ENCODE assay signal across 15 cellular contexts in the genomic region with DNA sequence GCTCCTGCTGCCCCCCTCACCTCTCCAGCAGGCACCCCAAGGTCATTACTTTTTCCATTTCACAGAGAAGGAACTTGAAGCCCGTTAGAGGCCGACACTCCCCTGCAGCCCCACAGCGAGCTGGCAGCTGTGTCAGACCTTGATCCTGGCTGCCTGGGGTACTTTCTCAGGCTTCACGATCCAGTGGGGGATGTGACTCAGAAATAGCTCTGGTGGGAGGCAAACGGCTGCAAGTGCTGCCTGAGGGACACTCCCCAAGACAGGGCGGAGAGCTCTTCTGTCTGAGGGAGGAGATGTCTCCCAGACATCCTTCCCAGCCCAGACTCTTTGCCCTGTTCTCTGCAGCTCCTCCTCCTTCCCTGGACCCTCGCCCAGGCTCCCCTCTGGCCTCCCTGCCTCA. TPM values are rescaled to one million over a fixed set of nuclear protein-coding genes. Genes with fewer than 3 reads are reported as not detected.
A peak's percentile ranks its signal among the peaks of the same experiment; 100 is the strongest.
DNase-seq lines count a peak whose midpoint lies in the region; TF ChIP-seq lines count a peak whose summit lies in the region.
"Had no signal": no experiment of that assay in that cellular context is flagged by ENCODE, and none has a peak within 500 bp of the region (broad histone marks: within the 10 kb centered on the region; RNA-seq: fewer than 3 reads in every experiment).

No MANE protein-coding gene starts in this region.

- CTCF ChIA-PET in activated CD4-positive, alpha-beta T cell treated with anti-CD3 and anti-CD28 coated beads, Interleukin-2, amount 10 ng/mL, durations not matched to agents 7 days and 5 days (lab: Charles Lee) = interaction anchor here (0.7 to 1.6 kb wide), 4 partner anchors 10 to 115 kb away, joined by 3 to 6 read pairs (median 3); no protein-coding TSS in a partner anchor

- H3K79me2 ChIP-seq in mesendoderm (ENCODE audit: control insufficient read depth, insufficient read depth, low read length) = no peaks in the 10 kb centered on the region

- H3K9me3 Mint-ChIP-seq in activated T-helper 1 cell treated with anti-CD3 and anti-CD28 coated beads, Interleukin-12 subunit alpha, Interleukin-12 subunit beta, Interleukin-2, Interleukin-4 antibody, amounts not matched to agents 30 ng/mL and 10 ng/mL and 1 ng/mL, durations not matched to agents 14 hours and 24 hours and 36 hours = peaks cover 10% of the 10 kb centered on the region
- peaks cover 2% of the 10 kb centered on the region for H3K9me3 Mint-ChIP-seq in activated CD4-positive, alpha-beta T cell treated with anti-CD3 and anti-CD28 coated beads, Interleukin-2, amount 10 ng/mL, durations not matched to agents 7 days and 5 days
- H3K9me3 Mint-ChIP-seq: neural crest cell had no signal

- TF ChIP-seq CTCF in AG10803 (conservative IDR thresholded peaks at IDR 0.05; ENCODE audit: low read length) = no peak
- TF ChIP-seq CTCF in brain microvascular endothelial cell (IDR thresholded peaks at IDR 0.05; ENCODE audit: low read depth, low read length, missing control alignments) = no peak

- H3K27me3 ChIP-seq in brain microvascular endothelial cell (replicated peaks) (no peaks in the 10 kb centered on the region), mesendoderm (ENCODE audit: insufficient read depth, low read length, poor library complexity) (no peaks in the 10 kb centered on the region)
- H3K27me3 ChIP-seq: BLaER1 treated with 17β-estradiol and CSF1 and Interleukin-3, amounts not matched to agents 10 nM and 100 nM; tibial artery had no signal

- H3K23ac ChIP-seq in mesendoderm (ENCODE audit: low read length) = no peak overlapping the region

- H3K27ac Mint-ChIP-seq in activated T-helper 1 cell treated with anti-CD3 and anti-CD28 coated beads, Interleukin-12 subunit alpha, Interleukin-12 subunit beta, Interleukin-2, Interleukin-4 antibody, amounts not matched to agents 30 ng/mL and 10 ng/mL and 1 ng/mL, durations not matched to agents 14 hours and 24 hours and 36 hours = no peak overlapping the region
- H3K27ac Mint-ChIP-seq in activated CD4-positive, alpha-beta T cell treated with anti-CD3 and anti-CD28 coated beads, Interleukin-2, amount 10 ng/mL, durations not matched to agents 7 days and 5 days = no peak overlapping the region

- in situ Hi-C loops in brain microvascular endothelial cell (cut with HindIII; ENCODE audit: low pct_ligation_motif_present, low sequenced_read_pairs) = no loop called here

- H4K5ac ChIP-seq in mesendoderm (ENCODE audit: low read length) = no peak overlapping the region

- H3K4me2 ChIP-seq in mesendoderm (ENCODE audit: low read length) = no peak overlapping the region
- H3K4me2 ChIP-seq: BLaER1 treated with 17β-estradiol and CSF1 and Interleukin-3, amounts not matched to agents 10 nM and 100 nM had no signal

- no peaks in the 10 kb centered on the region for H3K36me3 Mint-ChIP-seq in activated T-helper 1 cell treated with anti-CD3 and anti-CD28 coated beads, Interleukin-12 subunit alpha, Interleukin-12 subunit beta, Interleukin-2, Interleukin-4 antibody, amounts not matched to agents 30 ng/mL and 10 ng/mL and 1 ng/mL, durations not matched to agents 14 hours and 24 hours and 36 hours (ENCODE audit: low read depth)
- H3K36me3 Mint-ChIP-seq in activated CD4-positive, alpha-beta T cell treated with anti-CD3 and anti-CD28 coated beads, Interleukin-2, amount 10 ng/mL, durations not matched to agents 7 days and 5 days (ENCODE audit: low read depth) = peaks cover 7% of the 10 kb centered on the region

- no peak overlapping the region for H2BK120ac ChIP-seq in mesendoderm (ENCODE audit: low read depth, low read length)

- no peak overlapping the region for H2AK5ac ChIP-seq in mesendoderm (ENCODE audit: low read length)

- peak overlapping the region; percentile 51 for H3K27ac ChIP-seq in brain microvascular endothelial cell
- H3K27ac ChIP-seq in mesendoderm (ENCODE audit: low read depth, low read length) = no peak overlapping the region
- H3K27ac ChIP-seq: BLaER1 treated with 17β-estradiol and CSF1 and Interleukin-3, amounts not matched to agents 10 nM and 100 nM; tibial artery had no signal

- intact Hi-C loops in activated T-helper 1 cell treated with anti-CD3 and anti-CD28 coated beads, Interleukin-12 subunit alpha, Interleukin-12 subunit beta, Interleukin-2, Interleukin-4 antibody, amounts not matched to agents 30 ng/mL and 10 ng/mL and 1 ng/mL, durations not matched to agents 14 hours and 24 hours and 36 hours (cut with micrococcal nuclease) = no loop called here

- H3K4me1 Mint-ChIP-seq in activated T-helper 1 cell treated with anti-CD3 and anti-CD28 coated beads, Interleukin-12 subunit alpha, Interleukin-12 subunit beta, Interleukin-2, Interleukin-4 antibody, amounts not matched to agents 30 ng/mL and 10 ng/mL and 1 ng/mL, durations not matched to agents 14 hours and 24 hours and 36 hours (ENCODE audit: low read depth) = no peaks in the 10 kb centered on the region
- H3K4me1 Mint-ChIP-seq in activated CD4-positive, alpha-beta T cell treated with anti-CD3 and anti-CD28 coated beads, Interleukin-2, amount 10 ng/mL, durations not matched to agents 7 days and 5 days = peaks cover 3% of the 10 kb centered on the region
- H3K4me1 Mint-ChIP-seq: neural crest cell had no signal

- H3K36me3 ChIP-seq in brain microvascular endothelial cell (replicated peaks) (no peaks in the 10 kb centered on the region), mesendoderm (ENCODE audit: control insufficient read depth, insufficient read depth, low read length) (no peaks in the 10 kb centered on the region)
- H3K36me3 ChIP-seq: BLaER1 treated with 17β-estradiol and CSF1 and Interleukin-3, amounts not matched to agents 10 nM and 100 nM; tibial artery had no signal

- H3K79me1 ChIP-seq in mesendoderm (ENCODE audit: low read length) = no peaks in the 10 kb centered on the region

- DNase-seq in AG10803 (ENCODE audit: low read depth) (peak; percentile 61), M059J (ENCODE audit: low read depth) (peak; percentile 58), brain microvascular endothelial cell (peak; percentile 62), mesendoderm (peak; percentile 56), NCI-H2029 (lab: John Stamatoyannopoulos, UW) (no peak)
- DNase-seq in activated T-helper 1 cell treated with anti-CD3 and anti-CD28 coated beads, Interleukin-12 subunit alpha, Interleukin-12 subunit beta, Interleukin-2, Interleukin-4 antibody, amounts not matched to agents 30 ng/mL and 10 ng/mL and 1 ng/mL, durations not matched to agents 14 hours and 24 hours and 36 hours (ENCODE audit: low spot score) = no peak
- no peak for DNase-seq in activated CD4-positive, alpha-beta T cell treated with anti-CD3 and anti-CD28 coated beads, Interleukin-2, amount 10 ng/mL, durations not matched to agents 7 days and 5 days
- no peak for DNase-seq in stimulated activated naive CD4-positive, alpha-beta T cell (lab: John Stamatoyannopoulos, UW)
- DNase-seq: activated CD4-positive, CD25-positive, alpha-beta regulatory T cell treated with anti-CD3 and anti-CD28 coated beads, Interleukin-2, amount 50 U/mL, for 72 hours; activated naive CD4-positive, alpha-beta T cell treated with Interleukin-2 at 50 U/mL for 16 hours; effector CD4-positive, alpha-beta T cell; NCI-H2081; tibial artery had no signal

- H3K27me3 Mint-ChIP-seq in activated T-helper 1 cell treated with anti-CD3 and anti-CD28 coated beads, Interleukin-12 subunit alpha, Interleukin-12 subunit beta, Interleukin-2, Interleukin-4 antibody, amounts not matched to agents 30 ng/mL and 10 ng/mL and 1 ng/mL, durations not matched to agents 14 hours and 24 hours and 36 hours (ENCODE audit: insufficient read depth) = peaks cover 3% of the 10 kb centered on the region
- H3K27me3 Mint-ChIP-seq in activated CD4-positive, alpha-beta T cell treated with anti-CD3 and anti-CD28 coated beads, Interleukin-2, amount 10 ng/mL, durations not matched to agents 7 days and 5 days = no peaks in the 10 kb centered on the region

- no peak overlapping the region for H3K9ac ChIP-seq in mesendoderm (ENCODE audit: low read length)

- H3K18ac ChIP-seq in mesendoderm (ENCODE audit: low read length) = no peak overlapping the region

- H2BK15ac ChIP-seq in mesendoderm (replicated peaks; ENCODE audit: low read depth) = no peak overlapping the region

- no CpG with 5 or more reads among the region's 7 CpGs for WGBS in mesendoderm (ENCODE audit: extremely low coverage, insufficient coverage, low lambda C conversion rate)

- no peak overlapping the region for H4K8ac ChIP-seq in mesendoderm (ENCODE audit: low read depth, low read length)

- no peak overlapping the region for H3K4me3 Mint-ChIP-seq in activated T-helper 1 cell treated with anti-CD3 and anti-CD28 coated beads, Interleukin-12 subunit alpha, Interleukin-12 subunit beta, Interleukin-2, Interleukin-4 antibody, amounts not matched to agents 30 ng/mL and 10 ng/mL and 1 ng/mL, durations not matched to agents 14 hours and 24 hours and 36 hours
- no peak overlapping the region for H3K4me3 Mint-ChIP-seq in activated CD4-positive, alpha-beta T cell treated with anti-CD3 and anti-CD28 coated beads, Interleukin-2, amount 10 ng/mL, durations not matched to agents 7 days and 5 days
- H3K4me3 Mint-ChIP-seq: neural crest cell had no signal

- no peak overlapping the region for H2BK5ac ChIP-seq in mesendoderm (ENCODE audit: low read length)

- POLR2A ChIA-PET in activated CD4-positive, alpha-beta T cell treated with anti-CD3 and anti-CD28 coated beads, Interleukin-2, amount 10 ng/mL, durations not matched to agents 7 days and 5 days (lab: Charles Lee) = no interaction called here

- H3K4ac ChIP-seq in mesendoderm (ENCODE audit: low read depth, low read length) = no peak overlapping the region

- no peak overlapping the region for H3K4me3 ChIP-seq in AG10803 (ENCODE audit: low read length)
- H3K4me3 ChIP-seq in brain microvascular endothelial cell (ENCODE audit: low read depth, low read length) = no peak overlapping the region
- H3K4me3 ChIP-seq in mesendoderm (ENCODE audit: low read length) = no peak overlapping the region
- H3K4me3 ChIP-seq: BLaER1 treated with 17β-estradiol and CSF1 and Interleukin-3, amounts not matched to agents 10 nM and 100 nM; tibial artery had no signal

- H3K4me1 ChIP-seq in mesendoderm (ENCODE audit: control insufficient read depth, low read depth, low read length) = peaks cover 2% of the 10 kb centered on the region

- peak overlapping the region; percentile 37 for H3K56ac ChIP-seq in mesendoderm (ENCODE audit: low read length)

RNA-seq across cellular contexts. Expression of gene TSKS, which starts 4.8 kb away (rescaled TPM):
- not detected in 2 replicates for total RNA-seq in M059J (2014; rRNA removed; shearing (Covaris generic))
- polyA plus RNA-seq in mesendoderm (2013, experiment 1 of 2) = 0.08 TPM
- 0.07 TPM for polyA plus RNA-seq in mesendoderm (2013, experiment 2 of 2)
- 1.3 and 2.0 TPM in 2 replicates for total RNA-seq in activated T-helper 1 cell treated with anti-CD3 and anti-CD28 coated beads, Interleukin-12 subunit alpha, Interleukin-12 subunit beta, Interleukin-2, Interleukin-4 antibody, amounts not matched to agents 30 ng/mL and 10 ng/mL and 1 ng/mL, durations not matched to agents 14 hours and 24 hours and 36 hours
- total RNA-seq in activated CD4-positive, alpha-beta T cell treated with anti-CD3 and anti-CD28 coated beads, Interleukin-2, amount 10 ng/mL, durations not matched to agents 7 days and 5 days = 1 to 10 TPM; 4.5 to 5.4 TPM
- total RNA-seq: neural crest cell had no signal

RNA-seq across cellular contexts. Expression of gene AP2A1, which starts 8.5 kb away (rescaled TPM):
- 74.4 and 113 TPM in 2 replicates for total RNA-seq in M059J (2014; rRNA removed; shearing (Covaris generic))
- polyA plus RNA-seq in mesendoderm (2013, experiment 1 of 2) = 53.3 TPM
- 51.9 TPM for polyA plus RNA-seq in mesendoderm (2013, experiment 2 of 2)
- 61.1 and 63.6 TPM in 2 replicates for total RNA-seq in activated T-helper 1 cell treated with anti-CD3 and anti-CD28 coated beads, Interleukin-12 subunit alpha, Interleukin-12 subunit beta, Interleukin-2, Interleukin-4 antibody, amounts not matched to agents 30 ng/mL and 10 ng/mL and 1 ng/mL, durations not matched to agents 14 hours and 24 hours and 36 hours
- total RNA-seq in activated CD4-positive, alpha-beta T cell treated with anti-CD3 and anti-CD28 coated beads, Interleukin-2, amount 10 ng/mL, durations not matched to agents 7 days and 5 days = 10 to 100 TPM; 77.2 to 87.9 TPM

RNA-seq across cellular contexts. Expression of gene FUZ, which starts 54.8 kb away (rescaled TPM):
- total RNA-seq in M059J (2014; rRNA removed; shearing (Covaris generic)) = 23.2 and 28.6 TPM in 2 replicates
- 11.5 TPM for polyA plus RNA-seq in mesendoderm (2013, experiment 1 of 2)
- 11.6 TPM for polyA plus RNA-seq in mesendoderm (2013, experiment 2 of 2)
- total RNA-seq in activated T-helper 1 cell treated with anti-CD3 and anti-CD28 coated beads, Interleukin-12 subunit alpha, Interleukin-12 subunit beta, Interleukin-2, Interleukin-4 antibody, amounts not matched to agents 30 ng/mL and 10 ng/mL and 1 ng/mL, durations not matched to agents 14 hours and 24 hours and 36 hours = 14.0 and 18.8 TPM in 2 replicates
- 10 to 100 TPM; 13.3 to 13.9 TPM for total RNA-seq in activated CD4-positive, alpha-beta T cell treated with anti-CD3 and anti-CD28 coated beads, Interleukin-2, amount 10 ng/mL, durations not matched to agents 7 days and 5 days

RNA-seq across cellular contexts. Expression of gene MED25, which starts 59.8 kb away (rescaled TPM):
- total RNA-seq in M059J (2014; rRNA removed; shearing (Covaris generic)) = 30.2 and 45.6 TPM in 2 replicates
- 42.3 TPM for polyA plus RNA-seq in mesendoderm (2013, experiment 1 of 2)
- 43.2 TPM for polyA plus RNA-seq in mesendoderm (2013, experiment 2 of 2)
- total RNA-seq in activated T-helper 1 cell treated with anti-CD3 and anti-CD28 coated beads, Interleukin-12 subunit alpha, Interleukin-12 subunit beta, Interleukin-2, Interleukin-4 antibody, amounts not matched to agents 30 ng/mL and 10 ng/mL and 1 ng/mL, durations not matched to agents 14 hours and 24 hours and 36 hours = 54.2 and 54.5 TPM in 2 replicates
- total RNA-seq in activated CD4-positive, alpha-beta T cell treated with anti-CD3 and anti-CD28 coated beads, Interleukin-2, amount 10 ng/mL, durations not matched to agents 7 days and 5 days = 10 to 100 TPM; 57.9 to 62.7 TPM

Comparison
In these comparisons a context has a peak if more than half of its experiments do, and no peak if none do; other contexts are left out.
1. DNase-seq: peak in AG10803 (single experiment), M059J (single experiment), brain microvascular endothelial cell (single experiment) and mesendoderm (single experiment); none in activated T-helper 1 cell treated with anti-CD3 and anti-CD28 coated beads, Interleukin-12 subunit alpha, Interleukin-12 subunit beta, Interleukin-2, Interleukin-4 antibody, amounts not matched to agents 30 ng/mL and 10 ng/mL and 1 ng/mL, durations not matched to agents 14 hours and 24 hours and 36 hours (single experiment), NCI-H2029 (single experiment), activated CD4-positive, alpha-beta T cell treated with anti-CD3 and anti-CD28 coated beads, Interleukin-2, amount 10 ng/mL, durations not matched to agents 7 days and 5 days (single experiment) and stimulated activated naive CD4-positive, alpha-beta T cell (0 of 6).